8 cellular contexts compared by ENCODE assay signal in the genomic region with DNA sequence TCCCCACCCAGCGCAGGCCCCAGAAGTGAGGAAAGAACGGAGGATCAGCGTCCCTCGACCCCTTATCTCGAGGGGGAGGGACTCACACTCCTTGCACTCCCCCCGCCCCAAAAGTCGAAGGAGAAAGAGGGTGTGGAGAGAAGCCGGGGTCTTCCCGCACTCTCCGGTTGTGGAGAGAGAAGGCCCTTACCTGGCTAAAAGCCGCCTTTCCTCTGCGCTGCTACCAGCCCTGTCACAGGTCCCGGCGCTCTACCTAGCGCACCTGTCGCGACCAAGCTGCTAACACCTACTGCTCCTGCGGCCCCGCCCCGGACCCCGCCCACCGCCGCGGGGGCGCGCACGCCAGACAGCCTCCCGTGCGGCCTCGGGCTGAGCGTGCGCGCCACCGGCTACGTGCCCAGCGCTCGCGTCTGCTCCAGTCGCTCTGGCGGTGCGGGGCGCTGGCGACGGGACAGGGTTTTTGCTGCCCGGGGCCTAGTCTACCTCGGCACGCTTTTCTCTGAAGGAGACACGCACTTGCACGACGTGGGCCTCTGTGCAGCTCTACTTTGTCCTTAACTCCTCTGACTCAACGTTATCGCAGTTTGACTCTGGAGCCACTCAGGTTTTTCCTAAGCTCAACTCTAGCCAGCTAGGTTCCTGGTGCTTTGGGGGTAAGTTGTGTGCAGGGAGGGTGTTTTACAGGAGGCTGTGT. TPM values are rescaled to one million over a fixed set of nuclear protein-coding genes. Genes with fewer than 3 reads are reported as not detected.
DNase-seq lines count a peak whose midpoint lies in the region; ATAC-seq, FAIRE-seq and TF ChIP-seq lines count a peak whose summit lies in the region.

Gene LIMA1 (minus strand): TSS at position 291 of the 694 bp plus-strand sequence. CDS start 34,769 bp downstream, outside the sequence.

- no peaks in the 10 kb centered on the region for H3K27me3 Mint-ChIP-seq in T-helper 17 cell

- peak; percentile 87 for TF ChIP-seq POLR2A in GM12891 (IDR thresholded peaks at IDR 0.05; ENCODE audit: low read depth, low read length)

- H3K27me3 ChIP-seq in psoas muscle (ENCODE audit: insufficient read depth in 3 of 3, low read length in 2 of 3): no peaks in the 10 kb centered on the region

- peak within 1 kb of the TSS; percentile 93 for H3K4me3 Mint-ChIP-seq in T-helper 17 cell

- peaks cover 10% of the 10 kb centered on the region for H3K4me1 Mint-ChIP-seq in T-helper 17 cell

- FAIRE-seq in GM12891 (lab: Jason Lieb, UNC): peak; percentile 98

- peak; percentile 90 for ATAC-seq in HG02870 (IDR thresholded peaks at IDR 0.05; ENCODE audit: unreplicated experiment)
- ATAC-seq in T-helper 17 cell: peak; percentile 98
- peak; percentile 100 for ATAC-seq in left ventricle myocardium superior
- peak; percentile 99 for ATAC-seq in psoas muscle

- H3K27ac Mint-ChIP-seq in T-helper 17 cell: peak within 1 kb of the TSS; percentile 61

- intact Hi-C loops in left ventricle myocardium superior (cut with micrococcal nuclease): no loop called here
- intact Hi-C loops in psoas muscle (cut with DNase I): loop anchor here in 1 of 2 donors (5.0 kb wide), 2 partner anchors 36 to 66 kb away; no protein-coding TSS in a partner anchor

- peak within 1 kb of the TSS; percentile 93 for H3K4me3 ChIP-seq in psoas muscle
- peak within 1 kb of the TSS; percentile 53 for H3K4me3 ChIP-seq in urinary bladder (ENCODE audit: low read depth, low read length)

- H3K36me3 ChIP-seq in psoas muscle (ENCODE audit: insufficient read depth in 1 of 2, low read depth in 1 of 2) (no peaks in the 10 kb centered on the region), urinary bladder (ENCODE audit: insufficient read depth) (no peaks in the 10 kb centered on the region)

- H3K9me3 ChIP-seq in T-helper 17 cell (ENCODE audit: control insufficient read depth, low read length, poor library complexity, severe bottlenecking) (no peaks in the 10 kb centered on the region), psoas muscle (no peaks in the 10 kb centered on the region)

- H3K4me1 ChIP-seq in psoas muscle: peaks cover 13% of the 10 kb centered on the region
- no peaks in the 10 kb centered on the region for H3K4me1 ChIP-seq in urinary bladder (ENCODE audit: insufficient read depth)

- TF ChIP-seq CTCF in psoas muscle (IDR thresholded peaks at IDR 0.05): no peak

- DNase-seq in GM12891 (ENCODE audit: insufficient read length, low spot score): peak; percentile 89
- peak; percentile 54 for DNase-seq in NCI-H1694 (lab: John Stamatoyannopoulos, UW)
- DNase-seq in T-helper 17 cell: peak; percentile 89 to 92 (median 89)
- peak; percentile 97 for DNase-seq in left ventricle myocardium superior
- peak; percentile 95 to 97 for DNase-seq in psoas muscle

- H3K27ac ChIP-seq in angular gyrus (ENCODE audit: low read depth, low read length): peak within 1 kb of the TSS; percentile 80
- peak within 1 kb of the TSS; percentile 96 for H3K27ac ChIP-seq in psoas muscle
- H3K27ac ChIP-seq in urinary bladder (ENCODE audit: low read depth): no peak within 1 kb of the TSS

- 0% methylated on average over 47 to 52 of the region's 52 CpGs for WGBS in psoas muscle, 3 donors
- under 1% methylated on average over 52 of the region's 52 CpGs for WGBS in urinary bladder

- no peaks in the 10 kb centered on the region for H3K36me3 Mint-ChIP-seq in T-helper 17 cell (ENCODE audit: low read depth)

TF ChIP-seq in GM12891, 5 proteins besides CTCF, POLR2A, EP300 and RAD21:
- TF ChIP-seq POLR2AphosphoS5 (IDR thresholded peaks at IDR 0.05; ENCODE audit: low read depth, low read length) (peak; percentile 76), SPI1 (IDR thresholded peaks at IDR 0.05; ENCODE audit: low read depth, low read length) (no peak), TAF1 (IDR thresholded peaks at IDR 0.05; ENCODE audit: low read depth, low read length) (peak; percentile 70), POU2F2 (IDR thresholded peaks at IDR 0.05; ENCODE audit: low read depth, low read length) (no peak), PAX5 (IDR thresholded peaks at IDR 0.05; ENCODE audit: insufficient read depth, low read length, severe bottlenecking) (no peak)
TF ChIP-seq in GM12891: peak in this region for 2.

RNA-seq across cellular contexts. Expression of gene LIMA1, which starts in this region (rescaled TPM):
- 36.0 TPM for polyA plus RNA-seq in GM12891 (2012; ENCODE audit: low read depth, missing spikeins)
- total RNA-seq in T-helper 17 cell (10 to 100 TPM; 10.2 to 11.6 TPM), left ventricle myocardium superior (15.0 TPM), psoas muscle (10 to 100 TPM in 3 of 4 donors, 1 to 10 TPM in 1; 8.3 to 25.3 (median 17.5) TPM), urinary bladder (137 TPM)
- polyA plus RNA-seq in psoas muscle (1 to 10 TPM; 5.6 to 9.0 (median 8.1) TPM), urinary bladder (47.3 TPM)
